Comparison of ENCODE assay signal across 15 cellular contexts in genomic region chr12:6626654-6627283, GRCh38. TPM values are rescaled to one million over a fixed set of nuclear protein-coding genes. Genes with fewer than 3 reads are reported as not detected.
DNase-seq lines count a peak whose midpoint lies in the region; ATAC-seq, FAIRE-seq and TF ChIP-seq lines count a peak whose summit lies in the region.
"Had no signal": no experiment of that assay in that cellular context is flagged by ENCODE, and none has a peak within 500 bp of the region (broad histone marks: within the 10 kb centered on the region; RNA-seq: fewer than 3 reads in every experiment).

No MANE protein-coding gene starts in this region.

- no peak for TF ChIP-seq CTCF in OCI-LY1 (IDR thresholded peaks at IDR 0.05; ENCODE audit: low read length)
- no peak for TF ChIP-seq CTCF in K562 (IDR thresholded peaks at IDR 0.05 in 2 of 3, conservative IDR thresholded peaks at IDR 0.05 in 1 of 3; ENCODE audit: insufficient read depth in 2 of 3, low read depth in 1 of 3, low read length in 3 of 3)

- intact Hi-C loops in K562 (cut with micrococcal nuclease), result no loop called here

- peak; percentile 95 for ATAC-seq in K562
- ATAC-seq in stimulated activated naive B cell treated with anti-CD40 and anti-IgM and Interleukin-4, amounts not matched to agents 10 μg/mL and 1 μg/mL and 100 μg/mL, for 72 hours (replicated peaks), result peak; percentile 76 to 80
- ATAC-seq: heart left ventricle had no signal

- BruUV-seq in K562 (replicated peaks; lab: Mats Ljungman, UMichigan), result no TSS peak

- no peaks in the 10 kb centered on the region for H3F3A ChIP-seq in OCI-LY1 (ENCODE audit: insufficient read depth, low read length)

- peak; percentile 95 for FAIRE-seq in K562 (lab: Jason Lieb, UNC)

- H3K4me3 Mint-ChIP-seq in activated naive CD4-positive, alpha-beta T cell treated with anti-CD3 and anti-CD28 coated beads, Interleukin-2, amount 10 ng/mL, durations not matched to agents 7 days and 5 days, result peak overlapping the region; percentile 74
- H3K4me3 Mint-ChIP-seq in stimulated activated naive B cell treated with anti-CD40 and anti-IgM and Interleukin-4, amounts not matched to agents 10 μg/mL and 1 μg/mL and 100 μg/mL, for 72 hours, result peak overlapping the region in 1 of 2 donors; percentile 26

- H3K36me3 Mint-ChIP-seq in activated naive CD4-positive, alpha-beta T cell treated with anti-CD3 and anti-CD28 coated beads, Interleukin-2, amount 10 ng/mL, durations not matched to agents 7 days and 5 days, result no peaks in the 10 kb centered on the region
- H3K36me3 Mint-ChIP-seq in stimulated activated naive B cell treated with anti-CD40 and anti-IgM and Interleukin-4, amounts not matched to agents 10 μg/mL and 1 μg/mL and 100 μg/mL, for 72 hours, result peaks cover 23 to 47% of the 10 kb centered on the region in 2 donors

- 14% methylated on average over 8 of the region's 8 CpGs for WGBS in K562 (ENCODE audit: insufficient coverage, low coverage, missing lambda C conversion rate)

- H3K9me2 ChIP-seq in OCI-LY1 (ENCODE audit: low read depth, low read length), result no peaks in the 10 kb centered on the region

- TF ChIP-seq RAD21 in K562 (CRISPR knock-in tag; conservative IDR thresholded peaks at IDR 0.05 in 1 of 2, IDR thresholded peaks at IDR 0.05 in 1 of 2), result no peak

- H3K9me3 Mint-ChIP-seq in activated naive CD4-positive, alpha-beta T cell treated with anti-CD3 and anti-CD28 coated beads, Interleukin-2, amount 10 ng/mL, durations not matched to agents 7 days and 5 days, result no peaks in the 10 kb centered on the region
- no peaks in the 10 kb centered on the region for H3K9me3 Mint-ChIP-seq in stimulated activated naive B cell treated with anti-CD40 and anti-IgM and Interleukin-4, amounts not matched to agents 10 μg/mL and 1 μg/mL and 100 μg/mL, for 72 hours
- H3K9me3 Mint-ChIP-seq: HFFc6 had no signal

- H3K4me2 ChIP-seq in OCI-LY1 (ENCODE audit: low read length), result peak overlapping the region; percentile 71
- peak overlapping the region; percentile 86 for H3K4me2 ChIP-seq in K562 (ENCODE audit: insufficient read depth, low read length)

- H3K9ac ChIP-seq in OCI-LY1 (ENCODE audit: low read length) (peak overlapping the region; percentile 45; the same call in 1 of the 2 replicates), K562 (ENCODE audit: insufficient read depth in 1 of 2, low read depth in 2 of 2, low read length in 2 of 2) (peak overlapping the region; percentile 29 to 78; a peak in 3 of 4 replicates)

- H3K9me3 ChIP-seq in OCI-LY1 (ENCODE audit: low read length) (no peaks in the 10 kb centered on the region), K562 (replicated peaks; ENCODE audit: control insufficient read depth, insufficient read depth, low read depth, low read length) (no peaks in the 10 kb centered on the region)
- H3K9me3 ChIP-seq: heart left ventricle, left lung had no signal

- H2AFZ ChIP-seq in OCI-LY1 (ENCODE audit: low read length) (no peak overlapping the region), K562 (ENCODE audit: low read depth, low read length) (peak overlapping the region; percentile 78; the same call in 1 of the 2 replicates)

- H3K4me3 ChIP-seq in OCI-LY1 (ENCODE audit: low read depth, low read length, poor library complexity, severe bottlenecking) (peak overlapping the region; percentile 51), K562 (peak overlapping the region; percentile 33)

- H3K27ac ChIP-seq in OCI-LY1 (ENCODE audit: low read depth, low read length, poor library complexity, severe bottlenecking), result peak overlapping the region; percentile 84
- peak overlapping the region; percentile 75 for H3K27ac ChIP-seq in K562 (ENCODE audit: extremely low read depth, low read depth, low read length)
- H3K27ac ChIP-seq: heart left ventricle, left lung had no signal

- in situ Hi-C loops in K562 (cut with MboI), result no loop called here

- TF ChIP-seq POLR2A in K562 (conservative IDR thresholded peaks at IDR 0.05), result no peak; the same call in 1 of the 2 replicates

- H3K27me3 ChIP-seq in OCI-LY1 (ENCODE audit: insufficient read depth, low read length) (no peaks in the 10 kb centered on the region), K562 (ENCODE audit: control insufficient read depth in 2 of 2, insufficient read depth in 2 of 2, low read length in 2 of 2) (no peaks in the 10 kb centered on the region)
- H3K27me3 ChIP-seq: left lung had no signal

- H3K27me3 Mint-ChIP-seq in activated naive CD4-positive, alpha-beta T cell treated with anti-CD3 and anti-CD28 coated beads, Interleukin-2, amount 10 ng/mL, durations not matched to agents 7 days and 5 days, result no peaks in the 10 kb centered on the region
- H3K27me3 Mint-ChIP-seq in stimulated activated naive B cell treated with anti-CD40 and anti-IgM and Interleukin-4, amounts not matched to agents 10 μg/mL and 1 μg/mL and 100 μg/mL, for 72 hours, result no peaks in the 10 kb centered on the region

- DNase-seq in activated naive CD4-positive, alpha-beta T cell treated with anti-CD3 and anti-CD28 coated beads, Interleukin-2, amount 10 ng/mL, durations not matched to agents 7 days and 5 days, result no peak
- DNase-seq in activated naive CD4-positive, alpha-beta T cell (lab: John Stamatoyannopoulos, UW), result no peak
- DNase-seq in K562 (ENCODE audit: extremely low read depth in 1 of 4, low spot score in 3 of 4) (peak; percentile 56 to 90 (median 68)), cerebellar nuclear complex (lab: John Stamatoyannopoulos, UW) (no peak), NCI-H345 treated with DMSO at 0.1 percent for 48 hours (lab: John Stamatoyannopoulos, UW; ENCODE audit: unreplicated experiment) (no peak), SHP77 (lab: John Stamatoyannopoulos, UW) (no peak)
- DNase-seq in stimulated activated naive B cell treated with anti-CD40 and anti-IgM and Interleukin-4, amounts not matched to agents 10 μg/mL and 1 μg/mL and 100 μg/mL, for 72 hours, result no peak
- DNase-seq: GDM1; heart left ventricle; HFFc6; left lung; NCI-H2107; stimulated activated CD4-positive, alpha-beta T cell treated with anti-CD3 and anti-CD28 coated beads, Interleukin-15, amount 100 ng/mL, for 24 hours; stimulated activated CD8-positive, alpha-beta memory T cell treated with anti-CD3 and anti-CD28 coated beads, Interleukin-4, amount 100 ng/mL, for 48 hours had no signal

- CTCF ChIA-PET in activated naive CD4-positive, alpha-beta T cell treated with anti-CD3 and anti-CD28 coated beads, Interleukin-2, amount 10 ng/mL, durations not matched to agents 7 days and 5 days (lab: Charles Lee), result interaction anchor here (1.2 to 1.5 kb wide), 2 partner anchors 8 to 198 kb away, joined by 4 to 6 read pairs; no protein-coding TSS in a partner anchor
- CTCF ChIA-PET in K562 (lab: Yijun Ruan, JAX; ENCODE audit: low intra/inter-chr PET ratio), result no interaction called here

- H3K4me1 ChIP-seq in OCI-LY1 (ENCODE audit: insufficient read depth, low read length, severe bottlenecking) (peaks cover 42% of the 10 kb centered on the region), K562 (replicated peaks in 1 of 2; ENCODE audit: control insufficient read depth in 2 of 2, insufficient read depth in 2 of 2, low read length in 2 of 2) (peaks cover 0 to 21% of the 10 kb centered on the region in 2 experiments; a peak in 3 of 5 replicates)

- no peaks in the 10 kb centered on the region for H4K20me1 ChIP-seq in OCI-LY1 (ENCODE audit: insufficient read depth, low read length)
- H4K20me1 ChIP-seq in K562 (replicated peaks; ENCODE audit: control insufficient read depth, insufficient read depth, low read length), result no peaks in the 10 kb centered on the region

- peaks cover 34% of the 10 kb centered on the region for H3K4me1 Mint-ChIP-seq in activated naive CD4-positive, alpha-beta T cell treated with anti-CD3 and anti-CD28 coated beads, Interleukin-2, amount 10 ng/mL, durations not matched to agents 7 days and 5 days
- peaks cover 34 to 57% of the 10 kb centered on the region in 2 donors for H3K4me1 Mint-ChIP-seq in stimulated activated naive B cell treated with anti-CD40 and anti-IgM and Interleukin-4, amounts not matched to agents 10 μg/mL and 1 μg/mL and 100 μg/mL, for 72 hours

- POLR2A ChIA-PET in K562 (lab: Yijun Ruan, JAX), result interaction anchor here (0.6 kb wide), 1 partner anchor 9 kb away, joined by 3 read pairs; the partner anchor contains the start of gene LPAR5

- no peaks in the 10 kb centered on the region for H3K9me1 ChIP-seq in K562 (ENCODE audit: control insufficient read depth, insufficient read depth, low read length)

- no peaks in the 10 kb centered on the region for H3K79me2 ChIP-seq in OCI-LY1 (ENCODE audit: insufficient read depth, low read length)
- peaks cover 27% of the 10 kb centered on the region for H3K79me2 ChIP-seq in K562 (ENCODE audit: control insufficient read depth, insufficient read depth, low read length)

- peak; percentile 63; the same call in 1 of the 2 replicates for TF ChIP-seq EP300 in K562 (IDR thresholded peaks at IDR 0.05; ENCODE audit: low read length)

- peaks cover 6% of the 10 kb centered on the region; the same call in 1 of the 2 replicates for H3K36me3 ChIP-seq in OCI-LY1 (ENCODE audit: insufficient read depth, low read length)
- H3K36me3 ChIP-seq in K562 (ENCODE audit: control insufficient read depth, insufficient read depth, low read length), result peaks cover 4% of the 10 kb centered on the region; the same call in 2 of the 3 replicates
- H3K36me3 ChIP-seq: heart left ventricle, left lung had no signal

- peak overlapping the region; percentile 16 for H3K27ac Mint-ChIP-seq in activated naive CD4-positive, alpha-beta T cell treated with anti-CD3 and anti-CD28 coated beads, Interleukin-2, amount 10 ng/mL, durations not matched to agents 7 days and 5 days
- H3K27ac Mint-ChIP-seq in stimulated activated naive B cell treated with anti-CD40 and anti-IgM and Interleukin-4, amounts not matched to agents 10 μg/mL and 1 μg/mL and 100 μg/mL, for 72 hours, result peak overlapping the region; percentile 79
- H3K27ac Mint-ChIP-seq: HFFc6 had no signal

RNA-seq across cellular contexts. Expression of gene LPAR5, which starts 9.0 kb away (rescaled TPM):
- total RNA-seq in K562 (2011; cell fraction: chromatin; rRNA removed; ENCODE audit: low replicate concordance), result 14.4 and 32.5 TPM in 2 replicates
- 19.1 and 26.3 TPM in 2 replicates for total RNA-seq in K562 (2011; cell fraction: nucleolus; rRNA removed)
- total RNA-seq in K562 (2011; cell fraction: nucleoplasm; rRNA removed), result 20.8 and 27.5 TPM in 2 replicates
- total RNA-seq in K562 (2014; rRNA removed) (3.6 and 4.9 TPM in 2 replicates), K562 (2014; rRNA removed; fragmentation: Illumina TruSeq; extraction: Trizol) (3.0 and 3.5 TPM in 2 replicates), K562 (2015; rRNA removed; fragmentation: Illumina TruSeq; extraction: Trizol) (2.7 and 2.8 TPM in 2 replicates), K562 (2021) (9.2 and 11.7 TPM in 2 replicates)
- polyA plus RNA-seq in K562 (2011; rRNA removed) (5.8 and 7.8 TPM in 2 replicates), K562 (2014; fragmentation: Illumina TruSeq; extraction: Trizol) (7.0 and 9.9 TPM in 2 replicates), K562 (2014; fragmentation: Nextera tagmentation; extraction: Ambion mirVana) (1 to 10 TPM; 1.3 to 2.3 TPM), K562 (2014; rRNA removed) (5.6 and 5.9 TPM in 2 replicates)
- polyA plus RNA-seq in K562 (2011; cell fraction: cytosol; rRNA removed), result 14.8 and 50.1 TPM in 2 replicates
- 5.8 and 13.2 TPM in 2 replicates for polyA plus RNA-seq in K562 (2011; cell fraction: nucleus; rRNA removed)
- polyA plus RNA-seq in K562 (2012), result 8.5 and 9.4 TPM in 2 replicates
- polyA minus RNA-seq in K562 (2011; rRNA and poly(A)+ RNA removed), result 4.6 and 7.8 TPM in 2 replicates
- polyA minus RNA-seq in K562 (2011; cell fraction: cytosol; rRNA and poly(A)+ RNA removed), result 11.7 and 16.4 TPM in 2 replicates
- polyA minus RNA-seq in K562 (2011; cell fraction: nucleus; rRNA and poly(A)+ RNA removed), result 3.6 and 4.7 TPM in 2 replicates
- total RNA-seq: HFFc6 had no signal

RNA-seq across cellular contexts. Expression of gene CHD4, which starts 19.6 kb away (rescaled TPM):
- total RNA-seq in K562 (2011; cell fraction: chromatin; rRNA removed; ENCODE audit: low replicate concordance), result 526 and 534 TPM in 2 replicates
- 244 and 272 TPM in 2 replicates for total RNA-seq in K562 (2011; cell fraction: nucleolus; rRNA removed)
- 296 and 379 TPM in 2 replicates for total RNA-seq in K562 (2011; cell fraction: nucleoplasm; rRNA removed)
- total RNA-seq in K562 (2014; rRNA removed), result 392 and 404 TPM in 2 replicates
- total RNA-seq in K562 (2014; rRNA removed; fragmentation: Illumina TruSeq; extraction: Trizol), result 231 and 265 TPM in 2 replicates
- total RNA-seq in K562 (2015; rRNA removed; fragmentation: Illumina TruSeq; extraction: Trizol), result 271 and 272 TPM in 2 replicates
- 353 and 384 TPM in 2 replicates for total RNA-seq in K562 (2021)
- polyA plus RNA-seq in K562 (2011; rRNA removed), result 119 and 126 TPM in 2 replicates
- polyA plus RNA-seq in K562 (2011; cell fraction: cytosol; rRNA removed), result 151 and 165 TPM in 2 replicates
- polyA plus RNA-seq in K562 (2011; cell fraction: nucleus; rRNA removed), result 184 and 336 TPM in 2 replicates
- 162 and 218 TPM in 2 replicates for polyA plus RNA-seq in K562 (2012)
- polyA plus RNA-seq in K562 (2014; fragmentation: Illumina TruSeq; extraction: Trizol), result 346 and 375 TPM in 2 replicates
- polyA plus RNA-seq in K562 (2014; fragmentation: Nextera tagmentation; extraction: Ambion mirVana), result 10 to 100 TPM; 82.1 to 90.3 TPM
- 211 and 214 TPM in 2 replicates for polyA plus RNA-seq in K562 (2014; rRNA removed)
- 272 and 274 TPM in 2 replicates for polyA minus RNA-seq in K562 (2011; rRNA and poly(A)+ RNA removed)
- 222 and 251 TPM in 2 replicates for polyA minus RNA-seq in K562 (2011; cell fraction: cytosol; rRNA and poly(A)+ RNA removed)
- polyA minus RNA-seq in K562 (2011; cell fraction: nucleus; rRNA and poly(A)+ RNA removed), result 81.5 and 99.4 TPM in 2 replicates

RNA-seq across cellular contexts. Expression of gene ACRBP, which starts 20.5 kb away (rescaled TPM):
- 10.1 and 27.0 TPM in 2 replicates for total RNA-seq in K562 (2011; cell fraction: chromatin; rRNA removed; ENCODE audit: low replicate concordance)
- 11.7 and 20.7 TPM in 2 replicates for total RNA-seq in K562 (2011; cell fraction: nucleolus; rRNA removed)
- 12.6 and 15.5 TPM in 2 replicates for total RNA-seq in K562 (2011; cell fraction: nucleoplasm; rRNA removed)
- 5.3 and 10.5 TPM in 2 replicates for total RNA-seq in K562 (2014; rRNA removed)
- 5.5 and 7.9 TPM in 2 replicates for total RNA-seq in K562 (2014; rRNA removed; fragmentation: Illumina TruSeq; extraction: Trizol)
- 3.1 and 3.5 TPM in 2 replicates for total RNA-seq in K562 (2015; rRNA removed; fragmentation: Illumina TruSeq; extraction: Trizol)
- 16.8 and 18.0 TPM in 2 replicates for total RNA-seq in K562 (2021)
- 13.2 and 28.6 TPM in 2 replicates for polyA plus RNA-seq in K562 (2011; rRNA removed)
- 12.3 and 15.6 TPM in 2 replicates for polyA plus RNA-seq in K562 (2011; cell fraction: cytosol; rRNA removed)
- 79.2 and 89.4 TPM in 2 replicates for polyA plus RNA-seq in K562 (2011; cell fraction: nucleus; rRNA removed)
- polyA plus RNA-seq in K562 (2012), result 13.4 and 22.7 TPM in 2 replicates
- 7.2 and 8.4 TPM in 2 replicates for polyA plus RNA-seq in K562 (2014; fragmentation: Illumina TruSeq; extraction: Trizol)
- 10 to 100 TPM; 23.1 to 31.8 TPM for polyA plus RNA-seq in K562 (2014; fragmentation: Nextera tagmentation; extraction: Ambion mirVana)
- polyA plus RNA-seq in K562 (2014; rRNA removed), result 4.4 and 6.7 TPM in 2 replicates
- polyA minus RNA-seq in K562 (2011; rRNA and poly(A)+ RNA removed), result 4.0 and 4.5 TPM in 2 replicates
- 5.4 and 7.3 TPM in 2 replicates for polyA minus RNA-seq in K562 (2011; cell fraction: cytosol; rRNA and poly(A)+ RNA removed)
- polyA minus RNA-seq in K562 (2011; cell fraction: nucleus; rRNA and poly(A)+ RNA removed), result 4.4 and 11.2 TPM in 2 replicates
- total RNA-seq: HFFc6 had no signal

RNA-seq across cellular contexts. Expression of gene ING4, which starts 36.1 kb away (rescaled TPM):
- 36.0 and 36.8 TPM in 2 replicates for total RNA-seq in K562 (2011; cell fraction: chromatin; rRNA removed; ENCODE audit: low replicate concordance)
- total RNA-seq in K562 (2011; cell fraction: nucleolus; rRNA removed), result 22.8 and 26.7 TPM in 2 replicates
- 20.7 and 22.2 TPM in 2 replicates for total RNA-seq in K562 (2011; cell fraction: nucleoplasm; rRNA removed)
- total RNA-seq in K562 (2014; rRNA removed), result 12.8 and 15.7 TPM in 2 replicates
- total RNA-seq in K562 (2014; rRNA removed; fragmentation: Illumina TruSeq; extraction: Trizol), result 16.4 and 19.7 TPM in 2 replicates
- 11.0 and 11.6 TPM in 2 replicates for total RNA-seq in K562 (2015; rRNA removed; fragmentation: Illumina TruSeq; extraction: Trizol)
- 13.0 and 14.0 TPM in 2 replicates for total RNA-seq in K562 (2021)
- 30.2 and 32.1 TPM in 2 replicates for polyA plus RNA-seq in K562 (2011; rRNA removed)
- 16.1 and 24.2 TPM in 2 replicates for polyA plus RNA-seq in K562 (2011; cell fraction: cytosol; rRNA removed)
- polyA plus RNA-seq in K562 (2011; cell fraction: nucleus; rRNA removed), result 66.6 and 104 TPM in 2 replicates
- polyA plus RNA-seq in K562 (2012), result 18.1 and 28.0 TPM in 2 replicates
- polyA plus RNA-seq in K562 (2014; fragmentation: Illumina TruSeq; extraction: Trizol), result 27.3 and 28.4 TPM in 2 replicates
- polyA plus RNA-seq in K562 (2014; fragmentation: Nextera tagmentation; extraction: Ambion mirVana), result 1 to 10 TPM; 6.6 to 8.4 TPM
- polyA plus RNA-seq in K562 (2014; rRNA removed), result 23.8 and 23.9 TPM in 2 replicates
- polyA minus RNA-seq in K562 (2011; rRNA and poly(A)+ RNA removed), result 10.8 and 11.3 TPM in 2 replicates
- 4.6 and 5.0 TPM in 2 replicates for polyA minus RNA-seq in K562 (2011; cell fraction: cytosol; rRNA and poly(A)+ RNA removed)
- polyA minus RNA-seq in K562 (2011; cell fraction: nucleus; rRNA and poly(A)+ RNA removed), result 5.0 and 12.2 TPM in 2 replicates

RNA-seq across cellular contexts. Expression of gene NOP2, which starts 58.7 kb away (rescaled TPM):
- 199 and 304 TPM in 2 replicates for total RNA-seq in K562 (2011; cell fraction: chromatin; rRNA removed; ENCODE audit: low replicate concordance)
- 156 and 172 TPM in 2 replicates for total RNA-seq in K562 (2011; cell fraction: nucleolus; rRNA removed)
- 135 and 147 TPM in 2 replicates for total RNA-seq in K562 (2011; cell fraction: nucleoplasm; rRNA removed)
- total RNA-seq in K562 (2014; rRNA removed) (55.4 and 70.8 TPM in 2 replicates), K562 (2014; rRNA removed; fragmentation: Illumina TruSeq; extraction: Trizol) (53.2 and 54.4 TPM in 2 replicates), K562 (2015; rRNA removed; fragmentation: Illumina TruSeq; extraction: Trizol) (60.6 and 61.9 TPM in 2 replicates), K562 (2021) (77.2 and 77.6 TPM in 2 replicates)
- polyA plus RNA-seq in K562 (2011; rRNA removed) (74.7 and 93.6 TPM in 2 replicates), K562 (2014; fragmentation: Illumina TruSeq; extraction: Trizol) (67.5 and 97.7 TPM in 2 replicates), K562 (2014; fragmentation: Nextera tagmentation; extraction: Ambion mirVana) (10 to 100 TPM; 19.0 to 37.2 TPM), K562 (2014; rRNA removed) (86.3 and 92.2 TPM in 2 replicates)
- polyA plus RNA-seq in K562 (2011; cell fraction: cytosol; rRNA removed), result 29.0 and 33.7 TPM in 2 replicates
- polyA plus RNA-seq in K562 (2011; cell fraction: nucleus; rRNA removed), result 248 and 319 TPM in 2 replicates
- 37.5 and 55.6 TPM in 2 replicates for polyA plus RNA-seq in K562 (2012)
- 32.7 and 42.8 TPM in 2 replicates for polyA minus RNA-seq in K562 (2011; rRNA and poly(A)+ RNA removed)
- polyA minus RNA-seq in K562 (2011; cell fraction: cytosol; rRNA and poly(A)+ RNA removed), result 26.4 and 38.0 TPM in 2 replicates
- 40.7 and 56.9 TPM in 2 replicates for polyA minus RNA-seq in K562 (2011; cell fraction: nucleus; rRNA and poly(A)+ RNA removed)

Comparison
In these comparisons a context has a peak if more than half of its experiments do, and no peak if none do; other contexts are left out.
1. DNase-seq: peak in K562 (4 of 4); none in activated naive CD4-positive, alpha-beta T cell treated with anti-CD3 and anti-CD28 coated beads, Interleukin-2, amount 10 ng/mL, durations not matched to agents 7 days and 5 days (single experiment), activated naive CD4-positive, alpha-beta T cell (0 of 4), stimulated activated naive B cell treated with anti-CD40 and anti-IgM and Interleukin-4, amounts not matched to agents 10 μg/mL and 1 μg/mL and 100 μg/mL, for 72 hours (single experiment), cerebellar nuclear complex (0 of 2), NCI-H345 treated with DMSO at 0.1 percent for 48 hours (single experiment) and SHP77 (0 of 2).